ENCODE assay signal across 1 cellular context in the genomic region with DNA sequence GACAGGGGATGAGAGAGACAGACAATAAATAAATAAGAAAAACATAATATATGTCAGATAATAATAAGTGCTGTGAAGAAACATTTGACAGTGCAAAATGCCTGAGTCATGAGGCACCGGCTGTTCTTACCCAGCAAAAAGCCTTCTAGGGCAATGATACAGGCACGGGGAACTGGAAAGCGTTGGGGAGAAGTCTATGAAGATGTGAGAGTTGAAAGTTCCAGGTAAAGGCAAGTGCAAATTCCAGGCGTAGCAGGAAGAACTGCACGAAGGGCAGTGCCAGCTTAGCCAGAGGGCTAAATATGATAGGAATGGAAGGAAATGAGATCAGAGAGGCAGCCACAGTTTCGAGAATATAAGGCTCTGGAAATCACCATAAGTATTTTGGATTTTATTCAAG.
TF ChIP-seq lines count a peak whose summit lies in the region.

No MANE protein-coding gene starts in this region.

TF ChIP-seq in SK-N-SH, 30 proteins besides CTCF, POLR2A, EP300 and RAD21 (continued from another document):
- no peak for TF ChIP-seq MXI1 (IDR thresholded peaks at IDR 0.05; ENCODE audit: low read depth, low read length)
